Comparison of ENCODE assay signal across 1 cellular context in genomic region chr2:108448678-108449409, GRCh38.
TF ChIP-seq lines count a peak whose summit lies in the region.

Gene GCC2 (plus strand): TSS chr2:108449206. CDS start chr2:108449275, 69 bp downstream.

TF ChIP-seq in GM12878, 131 proteins besides CTCF, POLR2A, EP300 and RAD21 (continued from another document):
- no peak for TF ChIP-seq BCL3 (IDR thresholded peaks at IDR 0.05; ENCODE audit: borderline replicate concordance, insufficient read depth, low read depth, low read length, poor library complexity, severe bottlenecking)
- peak; percentile 76 for TF ChIP-seq CHD2 (IDR thresholded peaks at IDR 0.05; ENCODE audit: borderline replicate concordance, low read depth, low read length)
- peak; percentile 90 for TF ChIP-seq SIN3A (IDR thresholded peaks at IDR 0.05; ENCODE audit: low read depth, low read length)
- no peak for TF ChIP-seq RAD51 (IDR thresholded peaks at IDR 0.05)
- peak; percentile 61 for TF ChIP-seq RELA (IDR thresholded peaks at IDR 0.05; ENCODE audit: borderline replicate concordance, partially characterized antibody)
- TF ChIP-seq E4F1 (IDR thresholded peaks at IDR 0.05; ENCODE audit: borderline replicate concordance, partially characterized antibody) = peak; percentile 90
- TF ChIP-seq SMARCA5 (IDR thresholded peaks at IDR 0.05) = peak; percentile 19; the same call in 1 of the 2 replicates
- peak; percentile 98 for TF ChIP-seq NR2C1 (IDR thresholded peaks at IDR 0.05)
